In genomic region chr5:83026930-83027687, GRCh38 we compare ENCODE assay signal across 13 cellular contexts. TPM values are rescaled to one million over a fixed set of nuclear protein-coding genes. Genes with fewer than 3 reads are reported as not detected.
A peak's percentile ranks its signal among the peaks of the same experiment; 100 is the strongest.
DNase-seq lines count a peak whose midpoint lies in the region; ATAC-seq, FAIRE-seq and TF ChIP-seq lines count a peak whose summit lies in the region.
"Had no signal": no experiment of that assay in that cellular context is flagged by ENCODE, and none has a peak within 500 bp of the region (broad histone marks: within the 10 kb centered on the region; RNA-seq: fewer than 3 reads in every experiment).

No MANE protein-coding gene starts in this region.

- DNase-seq in GM10266 (ENCODE audit: extremely low spot score) (peak; percentile 11), endothelial cell of umbilical vein (ENCODE audit: low read depth, low spot score) (peak; percentile 36), NCI-H1417 treated with DMSO at 0.1 percent for 48 hours (lab: John Stamatoyannopoulos, UW) (no peak), A673 (ENCODE audit: low spot score) (no peak), NCI-H1417 (lab: John Stamatoyannopoulos, UW) (no peak)
- DNase-seq in activated T-helper 2 cell treated with anti-CD3 and anti-CD28 coated beads, Interferon-gamma antibody, Interleukin-2, Interleukin-4, amounts not matched to agents 10 μg/mL and 5 μg/mL and 100 μg/mL, durations not matched to agents 14 hours and 24 hours and 36 hours (ENCODE audit: low spot score): no peak
- DNase-seq: CD4-positive, alpha-beta T cell had no signal

- no TSS peak for BruUV-seq in endothelial cell of umbilical vein (replicated peaks; lab: Mats Ljungman, UMichigan)
- no TSS peak for BruUV-seq in A673 (replicated peaks; lab: Mats Ljungman, UMichigan)

- CTCF ChIA-PET in endothelial cell of umbilical vein (lab: Charles Lee) (no interaction called here), A673 (lab: Charles Lee) (no interaction called here)

- H3K4me3 ChIP-seq in endothelial cell of umbilical vein (replicated peaks in 1 of 3; ENCODE audit: insufficient read depth in 1 of 3, low read depth in 1 of 3, low read length in 3 of 3): no peak overlapping the region
- H3K4me3 ChIP-seq in A673 (ENCODE audit: low read depth, low read length, poor library complexity, severe bottlenecking): no peak overlapping the region
- H3K4me3 ChIP-seq: breast epithelium, lung had no signal

- intact Hi-C loops in endothelial cell of umbilical vein (cut with micrococcal nuclease) (no loop called here), A673 (cut with micrococcal nuclease; ENCODE audit: unreplicated experiment) (no loop called here)
- intact Hi-C loops in activated T-helper 2 cell treated with anti-CD3 and anti-CD28 coated beads, Interferon-gamma antibody, Interleukin-2, Interleukin-4, amounts not matched to agents 10 μg/mL and 5 μg/mL and 100 μg/mL, durations not matched to agents 14 hours and 24 hours and 36 hours (cut with micrococcal nuclease): no loop called here

- H3K27me3 ChIP-seq in endothelial cell of umbilical vein (ENCODE audit: control insufficient read depth in 2 of 2, insufficient read depth in 2 of 2, low read length in 2 of 2): peaks cover 0 to 1% of the 10 kb centered on the region in 2 experiments
- no peaks in the 10 kb centered on the region for H3K27me3 ChIP-seq in A673 (replicated peaks; ENCODE audit: insufficient read depth, low read depth, low read length, poor library complexity)
- H3K27me3 ChIP-seq: breast epithelium had no signal

- H3K9ac ChIP-seq in endothelial cell of umbilical vein (replicated peaks; ENCODE audit: extremely low read depth, insufficient read depth, low read length): no peak overlapping the region

- H3K4me1 Mint-ChIP-seq in activated T-helper 2 cell treated with anti-CD3 and anti-CD28 coated beads, Interferon-gamma antibody, Interleukin-2, Interleukin-4, amounts not matched to agents 10 μg/mL and 5 μg/mL and 100 μg/mL, durations not matched to agents 14 hours and 24 hours and 36 hours (ENCODE audit: low read depth): peaks cover 2% of the 10 kb centered on the region

- TF ChIP-seq CTCF in GM10266 (IDR thresholded peaks at IDR 0.05; ENCODE audit: control insufficient read depth, insufficient read depth, low read depth, missing control alignments): no peak
- no peak for TF ChIP-seq CTCF in endothelial cell of umbilical vein (IDR thresholded peaks at IDR 0.05; ENCODE audit: extremely low read depth in 1 of 2, insufficient read depth in 1 of 2, low read depth in 1 of 2, low read length in 2 of 2)
- TF ChIP-seq CTCF in A673 (conservative IDR thresholded peaks at IDR 0.05; ENCODE audit: low read depth, low read length): no peak

- TF ChIP-seq POLR2A in endothelial cell of umbilical vein (IDR thresholded peaks at IDR 0.05; ENCODE audit: low read depth, low read length): no peak

- no peak overlapping the region for H3K4me3 Mint-ChIP-seq in activated T-helper 2 cell treated with anti-CD3 and anti-CD28 coated beads, Interferon-gamma antibody, Interleukin-2, Interleukin-4, amounts not matched to agents 10 μg/mL and 5 μg/mL and 100 μg/mL, durations not matched to agents 14 hours and 24 hours and 36 hours (ENCODE audit: low read depth)
- H3K4me3 Mint-ChIP-seq: CD4-positive, alpha-beta T cell had no signal

- H2AFZ ChIP-seq in endothelial cell of umbilical vein (ENCODE audit: low read depth, low read length): no peak overlapping the region

- ATAC-seq in GM21528 (IDR thresholded peaks at IDR 0.05; ENCODE audit: low FRiP score, unreplicated experiment) (peak; percentile 80), HG03460 (IDR thresholded peaks at IDR 0.05; ENCODE audit: unreplicated experiment) (peak; percentile 86)

- H3K4me1 ChIP-seq in endothelial cell of umbilical vein (ENCODE audit: control insufficient read depth, extremely low read depth, insufficient read depth, low read length): no peaks in the 10 kb centered on the region
- H3K4me1 ChIP-seq in A673 (ENCODE audit: insufficient read depth, low read length, poor library complexity, severe bottlenecking): no peaks in the 10 kb centered on the region
- H3K4me1 ChIP-seq: breast epithelium had no signal

- no peaks in the 10 kb centered on the region for H3K36me3 Mint-ChIP-seq in activated T-helper 2 cell treated with anti-CD3 and anti-CD28 coated beads, Interferon-gamma antibody, Interleukin-2, Interleukin-4, amounts not matched to agents 10 μg/mL and 5 μg/mL and 100 μg/mL, durations not matched to agents 14 hours and 24 hours and 36 hours (ENCODE audit: low read depth)

- dilution Hi-C loops in endothelial cell of umbilical vein (cut with MboI; ENCODE audit: extremely low pct_ligation_motif_present, low sequenced_read_pairs): no loop called here

- FAIRE-seq in endothelial cell of umbilical vein (lab: Jason Lieb, UNC): peak; percentile 42

- H4K20me1 ChIP-seq in endothelial cell of umbilical vein (replicated peaks; ENCODE audit: control insufficient read depth, extremely low read depth, insufficient read depth, low read length): no peaks in the 10 kb centered on the region

- no peaks in the 10 kb centered on the region for H3K9me1 ChIP-seq in endothelial cell of umbilical vein (replicated peaks; ENCODE audit: control insufficient read depth, extremely low read depth, insufficient read depth, low read length)

- H3K27ac ChIP-seq in endothelial cell of umbilical vein (ENCODE audit: insufficient read depth, low read depth, low read length) (no peak overlapping the region), A673 (ENCODE audit: low read depth, low read length, poor library complexity, severe bottlenecking) (no peak overlapping the region)
- H3K27ac ChIP-seq: breast epithelium, VCaP had no signal

- no peaks in the 10 kb centered on the region for H3K9me3 Mint-ChIP-seq in activated T-helper 2 cell treated with anti-CD3 and anti-CD28 coated beads, Interferon-gamma antibody, Interleukin-2, Interleukin-4, amounts not matched to agents 10 μg/mL and 5 μg/mL and 100 μg/mL, durations not matched to agents 14 hours and 24 hours and 36 hours
- H3K9me3 Mint-ChIP-seq: CD4-positive, alpha-beta T cell; IgD-negative memory B cell had no signal

- H3K27ac Mint-ChIP-seq in activated T-helper 2 cell treated with anti-CD3 and anti-CD28 coated beads, Interferon-gamma antibody, Interleukin-2, Interleukin-4, amounts not matched to agents 10 μg/mL and 5 μg/mL and 100 μg/mL, durations not matched to agents 14 hours and 24 hours and 36 hours: no peak overlapping the region
- H3K27ac Mint-ChIP-seq: CD4-positive, alpha-beta T cell had no signal

- no peaks in the 10 kb centered on the region for H3K9me3 ChIP-seq in endothelial cell of umbilical vein (replicated peaks; ENCODE audit: control insufficient read depth, insufficient read depth, low read length)
- H3K9me3 ChIP-seq in A673 (ENCODE audit: low read depth, low read length, poor library complexity, severe bottlenecking): no peaks in the 10 kb centered on the region
- H3K9me3 ChIP-seq: breast epithelium had no signal

- POLR2A ChIA-PET in endothelial cell of umbilical vein (lab: Charles Lee): no interaction called here
- POLR2A ChIA-PET in A673 (lab: Charles Lee; ENCODE audit: low non-redundant PET): no interaction called here

- no peaks in the 10 kb centered on the region for H3K79me2 ChIP-seq in endothelial cell of umbilical vein (ENCODE audit: control insufficient read depth, insufficient read depth, low read length)

- H3K4me2 ChIP-seq in endothelial cell of umbilical vein (ENCODE audit: insufficient read depth, low read length): no peak overlapping the region

- H3K36me3 ChIP-seq in endothelial cell of umbilical vein (ENCODE audit: control insufficient read depth in 2 of 2, extremely low read depth in 1 of 2, insufficient read depth in 2 of 2, low read length in 2 of 2): no peaks in the 10 kb centered on the region
- H3K36me3 ChIP-seq in A673 (ENCODE audit: insufficient read depth, low read length, poor library complexity, severe bottlenecking): no peaks in the 10 kb centered on the region
- H3K36me3 ChIP-seq: breast epithelium had no signal

- no peaks in the 10 kb centered on the region for H3K27me3 Mint-ChIP-seq in activated T-helper 2 cell treated with anti-CD3 and anti-CD28 coated beads, Interferon-gamma antibody, Interleukin-2, Interleukin-4, amounts not matched to agents 10 μg/mL and 5 μg/mL and 100 μg/mL, durations not matched to agents 14 hours and 24 hours and 36 hours (ENCODE audit: low read depth)
- H3K27me3 Mint-ChIP-seq: CD4-positive, alpha-beta T cell; IgD-negative memory B cell had no signal

TF ChIP-seq in endothelial cell of umbilical vein, 7 proteins besides CTCF, POLR2A, EP300 and RAD21 (continues in another document):
- TF ChIP-seq MAX (IDR thresholded peaks at IDR 0.05; ENCODE audit: insufficient read depth, insufficient read length): no peak

RNA-seq across cellular contexts. Expression of gene TMEM167A, which starts 50.1 kb away (rescaled TPM):
- total RNA-seq in endothelial cell of umbilical vein (64.4 and 69.4 TPM in 2 replicates), A673 (2021) (90.5 and 93.8 TPM in 2 replicates)
- polyA plus RNA-seq in endothelial cell of umbilical vein: 13.6 and 20.2 TPM in 2 replicates
- polyA plus RNA-seq in endothelial cell of umbilical vein (2011; cell fraction: cytosol; rRNA removed): 21.5 and 23.4 TPM in 2 replicates
- 8.9 and 16.7 TPM in 2 replicates for polyA plus RNA-seq in endothelial cell of umbilical vein (2011; cell fraction: nucleus; rRNA removed)
- polyA plus RNA-seq in endothelial cell of umbilical vein (2012): 47.1 and 81.3 TPM in 2 replicates
- polyA minus RNA-seq in endothelial cell of umbilical vein: 20.7 and 22.0 TPM in 2 replicates
- polyA minus RNA-seq in endothelial cell of umbilical vein (2011; cell fraction: cytosol; rRNA and poly(A)+ RNA removed): 12.9 TPM
- polyA minus RNA-seq in endothelial cell of umbilical vein (2011; cell fraction: nucleus; rRNA and poly(A)+ RNA removed): 16.5 and 23.9 TPM in 2 replicates
- 67.7 and 70.9 TPM in 2 replicates for total RNA-seq in activated T-helper 2 cell treated with anti-CD3 and anti-CD28 coated beads, Interferon-gamma antibody, Interleukin-2, Interleukin-4, amounts not matched to agents 10 μg/mL and 5 μg/mL and 100 μg/mL, durations not matched to agents 14 hours and 24 hours and 36 hours

RNA-seq across cellular contexts. Expression of gene XRCC4, which starts 50.2 kb away (rescaled TPM):
- 7.6 and 7.7 TPM in 2 replicates for total RNA-seq in endothelial cell of umbilical vein
- polyA plus RNA-seq in endothelial cell of umbilical vein: 0.94 and 1.3 TPM in 2 replicates
- 2.5 TPM in 2 replicates for polyA plus RNA-seq in endothelial cell of umbilical vein (2011; cell fraction: cytosol; rRNA removed)
- 1.8 and 2.6 TPM in 2 replicates for polyA plus RNA-seq in endothelial cell of umbilical vein (2011; cell fraction: nucleus; rRNA removed)
- polyA plus RNA-seq in endothelial cell of umbilical vein (2012): 5.6 and 10.5 TPM in 2 replicates
- 1.0 and 1.6 TPM in 2 replicates for polyA minus RNA-seq in endothelial cell of umbilical vein
- not detected for polyA minus RNA-seq in endothelial cell of umbilical vein (2011; cell fraction: cytosol; rRNA and poly(A)+ RNA removed)
- 7.3 and 8.5 TPM in 2 replicates for polyA minus RNA-seq in endothelial cell of umbilical vein (2011; cell fraction: nucleus; rRNA and poly(A)+ RNA removed)
- total RNA-seq in activated T-helper 2 cell treated with anti-CD3 and anti-CD28 coated beads, Interferon-gamma antibody, Interleukin-2, Interleukin-4, amounts not matched to agents 10 μg/mL and 5 μg/mL and 100 μg/mL, durations not matched to agents 14 hours and 24 hours and 36 hours: 10.5 and 10.7 TPM in 2 replicates
- total RNA-seq in A673 (2021): 8.1 and 10.1 TPM in 2 replicates

Comparison
In these comparisons a context has a peak if more than half of its experiments do, and no peak if none do; other contexts are left out.
1. DNase-seq: peak in GM10266 (single experiment) and endothelial cell of umbilical vein (single experiment); none in NCI-H1417 treated with DMSO at 0.1 percent for 48 hours (single experiment), activated T-helper 2 cell treated with anti-CD3 and anti-CD28 coated beads, Interferon-gamma antibody, Interleukin-2, Interleukin-4, amounts not matched to agents 10 μg/mL and 5 μg/mL and 100 μg/mL, durations not matched to agents 14 hours and 24 hours and 36 hours (single experiment), A673 (single experiment) and NCI-H1417 (0 of 3).